In the genomic region with DNA sequence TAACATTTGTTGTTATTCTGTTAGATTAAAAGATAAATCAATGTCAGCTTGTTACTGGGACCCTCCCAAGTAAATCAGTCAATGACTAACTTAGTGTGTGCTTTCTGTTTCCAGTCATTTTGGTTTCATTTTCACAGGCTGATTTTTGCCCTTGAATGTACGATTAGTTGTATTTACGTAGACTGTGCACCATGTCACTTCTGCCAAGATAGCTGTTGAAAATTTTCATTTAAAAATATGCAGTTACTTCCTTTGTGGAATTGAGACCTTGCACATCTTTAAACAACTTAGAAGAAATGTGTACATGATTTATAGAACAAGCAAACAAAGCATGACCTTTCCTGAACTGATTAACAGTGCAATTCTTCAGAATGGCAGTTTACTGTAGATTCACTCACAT, we compare ENCODE assay signal across 8 cellular contexts.
DNase-seq lines count a peak whose midpoint lies in the region; ATAC-seq and TF ChIP-seq lines count a peak whose summit lies in the region.

No MANE protein-coding gene starts in this region.

- no peaks in the 10 kb centered on the region for H3K27me3 Mint-ChIP-seq in glutamatergic neuron (ENCODE audit: unreplicated experiment)

- H3K36me3 Mint-ChIP-seq in glutamatergic neuron (ENCODE audit: unreplicated experiment), result no peaks in the 10 kb centered on the region

- H3K27ac ChIP-seq in Peyer's patch, result no peak overlapping the region

- no peak overlapping the region for H3K4me3 Mint-ChIP-seq in glutamatergic neuron (ENCODE audit: unreplicated experiment)

- TF ChIP-seq CTCF in Peyer's patch (IDR thresholded peaks at IDR 0.05) (no peak), glutamatergic neuron (IDR thresholded peaks at IDR 0.05; ENCODE audit: partially characterized antibody, unreplicated experiment) (no peak)

- no peaks in the 10 kb centered on the region for H3K9me3 ChIP-seq in Peyer's patch

- H3K27me3 ChIP-seq in Peyer's patch, result no peaks in the 10 kb centered on the region

- H3K4me3 ChIP-seq in Peyer's patch, result no peak overlapping the region

- TF ChIP-seq POLR2A in Peyer's patch (IDR thresholded peaks at IDR 0.05), result no peak

- H3K27ac Mint-ChIP-seq in glutamatergic neuron (ENCODE audit: unreplicated experiment), result no peak overlapping the region

- H3K9me3 Mint-ChIP-seq in glutamatergic neuron (ENCODE audit: unreplicated experiment), result peaks cover 1% of the 10 kb centered on the region

- intact Hi-C loops in posterior cingulate gyrus (cut with DNase I), result no loop called here

- H3K36me3 ChIP-seq in Peyer's patch, result no peaks in the 10 kb centered on the region

- ATAC-seq in GM19467 (IDR thresholded peaks at IDR 0.05; ENCODE audit: unreplicated experiment), result peak; percentile 92
- peak; percentile 94 for ATAC-seq in HG03135 (IDR thresholded peaks at IDR 0.05; ENCODE audit: unreplicated experiment)

- H3K4me1 ChIP-seq in Peyer's patch, result peaks cover 0 to 6% (median 0%) of the 10 kb centered on the region in 4 donors

- H3K4me1 Mint-ChIP-seq in glutamatergic neuron (ENCODE audit: low read depth, unreplicated experiment), result no peaks in the 10 kb centered on the region

- DNase-seq in dermis blood vessel endothelial cell (peak; percentile 27), smooth muscle cell of the brain vasculature (ENCODE audit: low read depth, low spot score) (peak; percentile 21), Peyer's patch (no peak), glutamatergic neuron (no peak), posterior cingulate gyrus (no peak), DMS 273 (lab: John Stamatoyannopoulos, UW; ENCODE audit: unreplicated experiment) (no peak)

Comparison
In these comparisons a context has a peak if more than half of its experiments do, and no peak if none do; other contexts are left out.
1. DNase-seq: peak in dermis blood vessel endothelial cell (single experiment) and smooth muscle cell of the brain vasculature (single experiment); none in Peyer's patch (0 of 3), glutamatergic neuron (single experiment), posterior cingulate gyrus (0 of 10) and DMS 273 (single experiment).